Comparison of ENCODE assay signal across 10 cellular contexts in the genomic region with DNA sequence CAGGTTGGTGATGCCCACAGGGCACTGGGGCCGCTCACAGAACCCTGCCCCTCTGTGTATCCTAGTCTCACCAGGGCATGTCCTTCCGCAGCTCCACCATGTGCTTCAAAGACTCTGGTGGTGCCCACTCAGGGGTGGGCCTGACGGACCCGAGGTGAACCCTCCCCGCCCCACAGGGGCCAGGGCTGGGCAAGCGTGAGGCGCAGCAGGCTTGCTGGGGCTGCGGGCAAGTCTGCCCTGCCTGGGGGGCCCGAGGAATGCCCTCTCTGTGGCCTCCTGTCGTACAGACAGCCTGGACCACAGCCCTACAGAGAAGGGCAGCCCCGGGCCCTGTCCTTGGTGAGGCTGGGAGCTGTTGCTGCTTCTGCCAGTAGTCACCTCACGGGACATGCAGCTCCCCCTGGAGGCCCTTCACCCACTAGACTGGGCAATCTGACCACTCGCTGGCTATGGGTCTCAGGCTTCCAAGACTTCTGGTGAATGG. TPM values are rescaled to one million over a fixed set of nuclear protein-coding genes. Genes with fewer than 3 reads are reported as not detected.
DNase-seq lines count a peak whose midpoint lies in the region; ATAC-seq and TF ChIP-seq lines count a peak whose summit lies in the region.
"Had no signal": no experiment of that assay in that cellular context is flagged by ENCODE, and none has a peak within 500 bp of the region (broad histone marks: within the 10 kb centered on the region; RNA-seq: fewer than 3 reads in every experiment).

No MANE protein-coding gene starts in this region.

- H3K4me3 Mint-ChIP-seq in nephron progenitor cell: no peak overlapping the region
- H3K4me3 Mint-ChIP-seq: natural killer cell had no signal

- H3K27me3 Mint-ChIP-seq in nephron progenitor cell (ENCODE audit: low read depth, poor library complexity): peaks cover under 1% of the 10 kb centered on the region

- no peak overlapping the region for H3K27ac Mint-ChIP-seq in nephron progenitor cell
- H3K27ac Mint-ChIP-seq: natural killer cell had no signal

- TF ChIP-seq CTCF in LNCaP clone FGC (IDR thresholded peaks at IDR 0.05; ENCODE audit: control insufficient read depth, extremely low read depth, insufficient read depth) (peak; percentile 28), cardiac fibroblast (IDR thresholded peaks at IDR 0.05; ENCODE audit: low read depth, low read length) (peak; percentile 29), GM10248 (IDR thresholded peaks at IDR 0.05; ENCODE audit: control extremely low read depth, extremely low read depth, low read depth, missing control alignments) (no peak), nephron progenitor cell (IDR thresholded peaks at IDR 0.05) (no peak)

- peaks cover 26% of the 10 kb centered on the region for H3K4me1 Mint-ChIP-seq in nephron progenitor cell
- H3K4me1 Mint-ChIP-seq: natural killer cell had no signal

- H3K4me3 ChIP-seq in LNCaP clone FGC (ENCODE audit: low read depth, low read length): no peak overlapping the region
- no peak overlapping the region for H3K4me3 ChIP-seq in cardiac fibroblast (replicated peaks in 1 of 2; ENCODE audit: low read depth in 2 of 2, low read length in 2 of 2)
- H3K4me3 ChIP-seq: adrenal gland had no signal

- CTCF ChIA-PET in GM10248 (lab: Yijun Ruan, JAX): interaction anchor here (1.2 kb wide), 1 partner anchor 27 kb away, joined by 6 read pairs; no protein-coding TSS in a partner anchor

- DNase-seq in AML-193 (lab: John Stamatoyannopoulos, UW): peak; percentile 5 to 10
- no peak for DNase-seq in LNCaP clone FGC (ENCODE audit: low read depth)
- DNase-seq in cardiac fibroblast (ENCODE audit: low read depth in 2 of 2): peak; percentile 14 to 22
- DNase-seq in left lobe of liver (ENCODE audit: low spot score): no peak
- no peak for DNase-seq in GM10248 (ENCODE audit: extremely low spot score)
- no peak for DNase-seq in NCI-H1105 (lab: John Stamatoyannopoulos, UW)
- DNase-seq in nephron progenitor cell: no peak
- DNase-seq in activated CD4-positive, CD25-positive, alpha-beta regulatory T cell (lab: John Stamatoyannopoulos, UW): no peak
- DNase-seq: adrenal gland, natural killer cell had no signal

- ATAC-seq in left lobe of liver: peak; percentile 47
- ATAC-seq: natural killer cell had no signal

- POLR2A ChIA-PET in GM10248 (lab: Yijun Ruan, JAX): no interaction called here

- no peaks in the 10 kb centered on the region for H3K36me3 Mint-ChIP-seq in nephron progenitor cell (ENCODE audit: low read depth)
- H3K36me3 Mint-ChIP-seq: natural killer cell had no signal

- H3K9me3 Mint-ChIP-seq in nephron progenitor cell: no peaks in the 10 kb centered on the region
- H3K9me3 Mint-ChIP-seq: natural killer cell had no signal

RNA-seq across cellular contexts. Expression of gene TBX1, which starts 40.2 kb away (rescaled TPM):
- 0.40 TPM for total RNA-seq in left lobe of liver

RNA-seq across cellular contexts. Expression of gene GNB1L, which starts 53.9 kb away (rescaled TPM):
- total RNA-seq in left lobe of liver: 4.3 TPM

RNA-seq across cellular contexts. Expression of gene RTL10, which starts 53.9 kb away (rescaled TPM):
- 9.4 TPM for total RNA-seq in left lobe of liver

Comparison
In these comparisons a context has a peak if more than half of its experiments do, and no peak if none do; other contexts are left out.
1. DNase-seq: peak in AML-193 (2 of 2) and cardiac fibroblast (2 of 2); none in LNCaP clone FGC (single experiment), left lobe of liver (single experiment), GM10248 (single experiment), NCI-H1105 (single experiment), nephron progenitor cell (single experiment) and activated CD4-positive, CD25-positive, alpha-beta regulatory T cell (0 of 4).
2. CTCF ChIP-seq: peak in LNCaP clone FGC (single experiment) and cardiac fibroblast (single experiment); none in GM10248 (single experiment) and nephron progenitor cell (single experiment).